1 cellular context compared by ENCODE assay signal in the genomic region with DNA sequence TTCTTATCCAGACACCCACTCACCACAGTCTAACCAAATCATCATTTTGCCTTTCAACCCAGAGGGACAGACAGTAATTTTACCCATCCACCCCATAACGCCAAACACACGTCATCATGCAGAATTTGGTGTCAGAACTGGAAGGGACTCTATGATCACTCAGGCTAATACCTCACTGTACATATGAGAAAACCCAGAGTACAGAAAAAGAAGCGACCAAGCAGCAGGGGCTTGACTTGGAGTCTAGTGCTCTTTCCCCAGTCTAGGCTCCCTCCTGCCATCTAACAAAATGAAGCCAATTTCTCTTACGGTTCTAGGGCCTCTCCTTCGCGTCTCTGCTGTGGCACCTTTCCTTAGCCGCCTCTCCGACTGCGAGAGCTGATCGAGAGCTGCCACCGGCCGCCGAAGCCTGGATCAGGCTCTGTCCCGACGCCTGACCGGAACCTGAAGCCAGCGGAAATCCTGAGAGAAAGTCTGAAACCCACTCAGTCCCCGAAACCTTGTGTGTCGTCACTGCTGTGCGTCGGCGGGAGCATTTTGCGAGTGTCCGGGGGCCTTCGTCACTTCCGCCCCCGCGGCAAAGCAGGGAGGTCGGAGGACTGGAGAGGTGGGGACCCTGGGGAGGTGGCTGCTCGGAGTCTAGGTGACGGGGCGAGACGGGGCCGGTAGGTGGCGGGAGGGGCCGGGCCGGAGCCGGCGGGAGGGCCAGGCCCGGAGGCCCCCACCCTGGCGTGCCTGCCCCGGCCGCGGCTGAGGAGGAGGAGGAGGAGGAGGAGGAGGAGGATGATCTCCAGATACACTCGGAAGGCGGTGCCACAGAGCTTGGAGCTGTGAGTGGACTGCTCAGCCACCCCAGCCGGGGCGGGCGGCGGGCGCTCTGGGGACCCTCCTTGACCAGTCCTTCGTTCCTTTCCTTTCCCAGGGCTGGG.
TF ChIP-seq lines count a peak whose summit lies in the region.

A gene (minus strand): TSS at position 452 of the 929 bp plus-strand sequence. CDS start 4,071 bp downstream, outside the sequence.
A gene (plus strand): TSS at position 563 of the 929 bp plus-strand sequence. CDS start 221 bp downstream, at position 784.

TF ChIP-seq in HEK293, 187 proteins besides CTCF, POLR2A, EP300 and RAD21 (continued from another document and continues in another):
- TF ChIP-seq, protein P1, sequence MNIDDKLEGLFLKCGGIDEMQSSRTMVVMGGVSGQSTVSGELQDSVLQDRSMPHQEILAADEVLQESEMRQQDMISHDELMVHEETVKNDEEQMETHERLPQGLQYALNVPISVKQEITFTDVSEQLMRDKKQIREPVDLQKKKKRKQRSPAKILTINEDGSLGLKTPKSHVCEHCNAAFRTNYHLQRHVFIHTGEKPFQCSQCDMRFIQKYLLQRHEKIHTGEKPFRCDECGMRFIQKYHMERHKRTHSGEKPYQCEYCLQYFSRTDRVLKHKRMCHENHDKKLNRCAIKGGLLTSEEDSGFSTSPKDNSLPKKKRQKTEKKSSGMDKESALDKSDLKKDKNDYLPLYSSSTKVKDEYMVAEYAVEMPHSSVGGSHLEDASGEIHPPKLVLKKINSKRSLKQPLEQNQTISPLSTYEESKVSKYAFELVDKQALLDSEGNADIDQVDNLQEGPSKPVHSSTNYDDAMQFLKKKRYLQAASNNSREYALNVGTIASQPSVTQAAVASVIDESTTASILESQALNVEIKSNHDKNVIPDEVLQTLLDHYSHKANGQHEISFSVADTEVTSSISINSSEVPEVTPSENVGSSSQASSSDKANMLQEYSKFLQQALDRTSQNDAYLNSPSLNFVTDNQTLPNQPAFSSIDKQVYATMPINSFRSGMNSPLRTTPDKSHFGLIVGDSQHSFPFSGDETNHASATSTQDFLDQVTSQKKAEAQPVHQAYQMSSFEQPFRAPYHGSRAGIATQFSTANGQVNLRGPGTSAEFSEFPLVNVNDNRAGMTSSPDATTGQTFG (tag by site-specific recombination; IDR thresholded peaks at IDR 0.05; ENCODE audit: borderline replicate concordance): no peak
- TF ChIP-seq ZNF311 (tag by site-specific recombination; IDR thresholded peaks at IDR 0.05; ENCODE audit: borderline replicate concordance) (no peak), BCL11A (tag by site-specific recombination; IDR thresholded peaks at IDR 0.05; ENCODE audit: low read depth) (no peak), ZNF830 (tag by site-specific recombination; IDR thresholded peaks at IDR 0.05; ENCODE audit: low read depth) (no peak), ZNF610 (tag by site-specific recombination; IDR thresholded peaks at IDR 0.05; ENCODE audit: borderline replicate concordance) (no peak), ZNF112 (tag by site-specific recombination; IDR thresholded peaks at IDR 0.05) (no peak), ZBTB7A (tag by site-specific recombination; IDR thresholded peaks at IDR 0.05; ENCODE audit: low read depth) (no peak), ZNF394 (tag by site-specific recombination; IDR thresholded peaks at IDR 0.05; ENCODE audit: borderline replicate concordance) (0 out of 2 replicates have a peak, but pooled peaks have one; percentile 20), ZNF596 (tag by site-specific recombination; IDR thresholded peaks at IDR 0.05) (no peak), GLI4 (tag by site-specific recombination; IDR thresholded peaks at IDR 0.05) (no peak), YY2 (tag by site-specific recombination; IDR thresholded peaks at IDR 0.05) (no peak), ZNF701 (tag by site-specific recombination; IDR thresholded peaks at IDR 0.05) (no peak), KLF1 (tag by site-specific recombination; IDR thresholded peaks at IDR 0.05) (no peak; the same call in 1 of the 2 replicates), ZFP41 (tag by site-specific recombination; IDR thresholded peaks at IDR 0.05; ENCODE audit: borderline replicate concordance) (no peak), ZNF571 (tag by site-specific recombination; IDR thresholded peaks at IDR 0.05) (no peak), ZNF211 (tag by site-specific recombination; IDR thresholded peaks at IDR 0.05; ENCODE audit: low read depth) (no peak), ZNF169 (tag by site-specific recombination; IDR thresholded peaks at IDR 0.05) (no peak), ZNF2 (tag by site-specific recombination; IDR thresholded peaks at IDR 0.05) (no peak), HOXC10 (CRISPR knock-in tag; IDR thresholded peaks at IDR 0.05) (no peak), KLF10 (tag by site-specific recombination; IDR thresholded peaks at IDR 0.05) (0 out of 2 replicates have a peak, but pooled peaks have one; percentile 42), YY1 (tag by site-specific recombination; IDR thresholded peaks at IDR 0.05) (peak; percentile 50; the same call in 1 of the 2 replicates), SALL2 (tag by site-specific recombination; IDR thresholded peaks at IDR 0.05; ENCODE audit: borderline replicate concordance) (no peak), ZNF37A (tag by site-specific recombination; IDR thresholded peaks at IDR 0.05) (no peak), ZNF366 (tag by site-specific recombination; conservative IDR thresholded peaks at IDR 0.05) (no peak), GLI2 (tag by site-specific recombination; IDR thresholded peaks at IDR 0.05; ENCODE audit: borderline replicate concordance, low read depth) (no peak)
- TF ChIP-seq, protein P2, sequence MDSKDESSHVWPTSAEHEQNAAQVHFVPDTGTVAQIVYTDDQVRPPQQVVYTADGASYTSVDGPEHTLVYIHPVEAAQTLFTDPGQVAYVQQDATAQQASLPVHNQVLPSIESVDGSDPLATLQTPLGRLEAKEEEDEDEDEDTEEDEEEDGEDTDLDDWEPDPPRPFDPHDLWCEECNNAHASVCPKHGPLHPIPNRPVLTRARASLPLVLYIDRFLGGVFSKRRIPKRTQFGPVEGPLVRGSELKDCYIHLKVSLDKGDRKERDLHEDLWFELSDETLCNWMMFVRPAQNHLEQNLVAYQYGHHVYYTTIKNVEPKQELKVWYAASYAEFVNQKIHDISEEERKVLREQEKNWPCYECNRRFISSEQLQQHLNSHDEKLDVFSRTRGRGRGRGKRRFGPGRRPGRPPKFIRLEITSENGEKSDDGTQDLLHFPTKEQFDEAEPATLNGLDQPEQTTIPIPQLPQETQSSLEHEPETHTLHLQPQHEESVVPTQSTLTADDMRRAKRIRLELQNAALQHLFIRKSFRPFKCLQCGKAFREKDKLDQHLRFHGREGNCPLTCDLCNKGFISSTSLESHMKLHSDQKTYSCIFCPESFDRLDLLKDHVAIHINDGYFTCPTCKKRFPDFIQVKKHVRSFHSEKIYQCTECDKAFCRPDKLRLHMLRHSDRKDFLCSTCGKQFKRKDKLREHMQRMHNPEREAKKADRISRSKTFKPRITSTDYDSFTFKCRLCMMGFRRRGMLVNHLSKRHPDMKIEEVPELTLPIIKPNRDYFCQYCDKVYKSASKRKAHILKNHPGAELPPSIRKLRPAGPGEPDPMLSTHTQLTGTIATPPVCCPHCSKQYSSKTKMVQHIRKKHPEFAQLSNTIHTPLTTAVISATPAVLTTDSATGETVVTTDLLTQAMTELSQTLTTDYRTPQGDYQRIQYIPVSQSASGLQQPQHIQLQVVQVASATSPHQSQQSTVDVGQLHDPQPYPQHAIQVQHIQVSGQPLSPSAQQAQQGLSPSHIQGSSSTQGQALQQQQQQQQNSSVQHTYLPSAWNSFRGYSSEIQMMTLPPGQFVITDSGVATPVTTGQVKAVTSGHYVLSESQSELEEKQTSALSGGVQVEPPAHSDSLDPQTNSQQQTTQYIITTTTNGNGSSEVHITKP (tag by site-specific recombination; IDR thresholded peaks at IDR 0.05): peak; percentile 36; the same call in 1 of the 2 replicates
- TF ChIP-seq, protein P3, sequence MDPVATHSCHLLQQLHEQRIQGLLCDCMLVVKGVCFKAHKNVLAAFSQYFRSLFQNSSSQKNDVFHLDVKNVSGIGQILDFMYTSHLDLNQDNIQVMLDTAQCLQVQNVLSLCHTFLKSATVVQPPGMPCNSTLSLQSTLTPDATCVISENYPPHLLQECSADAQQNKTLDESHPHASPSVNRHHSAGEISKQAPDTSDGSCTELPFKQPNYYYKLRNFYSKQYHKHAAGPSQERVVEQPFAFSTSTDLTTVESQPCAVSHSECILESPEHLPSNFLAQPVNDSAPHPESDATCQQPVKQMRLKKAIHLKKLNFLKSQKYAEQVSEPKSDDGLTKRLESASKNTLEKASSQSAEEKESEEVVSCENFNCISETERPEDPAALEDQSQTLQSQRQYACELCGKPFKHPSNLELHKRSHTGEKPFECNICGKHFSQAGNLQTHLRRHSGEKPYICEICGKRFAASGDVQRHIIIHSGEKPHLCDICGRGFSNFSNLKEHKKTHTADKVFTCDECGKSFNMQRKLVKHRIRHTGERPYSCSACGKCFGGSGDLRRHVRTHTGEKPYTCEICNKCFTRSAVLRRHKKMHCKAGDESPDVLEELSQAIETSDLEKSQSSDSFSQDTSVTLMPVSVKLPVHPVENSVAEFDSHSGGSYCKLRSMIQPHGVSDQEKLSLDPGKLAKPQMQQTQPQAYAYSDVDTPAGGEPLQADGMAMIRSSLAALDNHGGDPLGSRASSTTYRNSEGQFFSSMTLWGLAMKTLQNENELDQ (tag by site-specific recombination; IDR thresholded peaks at IDR 0.05; ENCODE audit: low read depth): no peak
- TF ChIP-seq, protein P4, sequence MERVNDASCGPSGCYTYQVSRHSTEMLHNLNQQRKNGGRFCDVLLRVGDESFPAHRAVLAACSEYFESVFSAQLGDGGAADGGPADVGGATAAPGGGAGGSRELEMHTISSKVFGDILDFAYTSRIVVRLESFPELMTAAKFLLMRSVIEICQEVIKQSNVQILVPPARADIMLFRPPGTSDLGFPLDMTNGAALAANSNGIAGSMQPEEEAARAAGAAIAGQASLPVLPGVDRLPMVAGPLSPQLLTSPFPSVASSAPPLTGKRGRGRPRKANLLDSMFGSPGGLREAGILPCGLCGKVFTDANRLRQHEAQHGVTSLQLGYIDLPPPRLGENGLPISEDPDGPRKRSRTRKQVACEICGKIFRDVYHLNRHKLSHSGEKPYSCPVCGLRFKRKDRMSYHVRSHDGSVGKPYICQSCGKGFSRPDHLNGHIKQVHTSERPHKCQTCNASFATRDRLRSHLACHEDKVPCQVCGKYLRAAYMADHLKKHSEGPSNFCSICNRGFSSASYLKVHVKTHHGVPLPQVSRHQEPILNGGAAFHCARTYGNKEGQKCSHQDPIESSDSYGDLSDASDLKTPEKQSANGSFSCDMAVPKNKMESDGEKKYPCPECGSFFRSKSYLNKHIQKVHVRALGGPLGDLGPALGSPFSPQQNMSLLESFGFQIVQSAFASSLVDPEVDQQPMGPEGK (tag by site-specific recombination; IDR thresholded peaks at IDR 0.05): peak; percentile 91
- TF ChIP-seq, protein P5, sequence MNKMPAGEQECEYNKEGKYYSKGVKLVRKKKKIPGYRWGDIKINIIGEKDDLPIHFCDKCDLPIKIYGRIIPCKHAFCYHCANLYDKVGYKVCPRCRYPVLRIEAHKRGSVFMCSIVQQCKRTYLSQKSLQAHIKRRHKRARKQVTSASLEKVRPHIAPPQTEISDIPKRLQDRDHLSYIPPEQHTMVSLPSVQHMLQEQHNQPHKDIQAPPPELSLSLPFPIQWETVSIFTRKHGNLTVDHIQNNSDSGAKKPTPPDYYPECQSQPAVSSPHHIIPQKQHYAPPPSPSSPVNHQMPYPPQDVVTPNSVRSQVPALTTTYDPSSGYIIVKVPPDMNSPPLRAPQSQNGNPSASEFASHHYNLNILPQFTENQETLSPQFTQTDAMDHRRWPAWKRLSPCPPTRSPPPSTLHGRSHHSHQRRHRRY (tag by site-specific recombination; IDR thresholded peaks at IDR 0.05): no peak
- TF ChIP-seq, protein P6, sequence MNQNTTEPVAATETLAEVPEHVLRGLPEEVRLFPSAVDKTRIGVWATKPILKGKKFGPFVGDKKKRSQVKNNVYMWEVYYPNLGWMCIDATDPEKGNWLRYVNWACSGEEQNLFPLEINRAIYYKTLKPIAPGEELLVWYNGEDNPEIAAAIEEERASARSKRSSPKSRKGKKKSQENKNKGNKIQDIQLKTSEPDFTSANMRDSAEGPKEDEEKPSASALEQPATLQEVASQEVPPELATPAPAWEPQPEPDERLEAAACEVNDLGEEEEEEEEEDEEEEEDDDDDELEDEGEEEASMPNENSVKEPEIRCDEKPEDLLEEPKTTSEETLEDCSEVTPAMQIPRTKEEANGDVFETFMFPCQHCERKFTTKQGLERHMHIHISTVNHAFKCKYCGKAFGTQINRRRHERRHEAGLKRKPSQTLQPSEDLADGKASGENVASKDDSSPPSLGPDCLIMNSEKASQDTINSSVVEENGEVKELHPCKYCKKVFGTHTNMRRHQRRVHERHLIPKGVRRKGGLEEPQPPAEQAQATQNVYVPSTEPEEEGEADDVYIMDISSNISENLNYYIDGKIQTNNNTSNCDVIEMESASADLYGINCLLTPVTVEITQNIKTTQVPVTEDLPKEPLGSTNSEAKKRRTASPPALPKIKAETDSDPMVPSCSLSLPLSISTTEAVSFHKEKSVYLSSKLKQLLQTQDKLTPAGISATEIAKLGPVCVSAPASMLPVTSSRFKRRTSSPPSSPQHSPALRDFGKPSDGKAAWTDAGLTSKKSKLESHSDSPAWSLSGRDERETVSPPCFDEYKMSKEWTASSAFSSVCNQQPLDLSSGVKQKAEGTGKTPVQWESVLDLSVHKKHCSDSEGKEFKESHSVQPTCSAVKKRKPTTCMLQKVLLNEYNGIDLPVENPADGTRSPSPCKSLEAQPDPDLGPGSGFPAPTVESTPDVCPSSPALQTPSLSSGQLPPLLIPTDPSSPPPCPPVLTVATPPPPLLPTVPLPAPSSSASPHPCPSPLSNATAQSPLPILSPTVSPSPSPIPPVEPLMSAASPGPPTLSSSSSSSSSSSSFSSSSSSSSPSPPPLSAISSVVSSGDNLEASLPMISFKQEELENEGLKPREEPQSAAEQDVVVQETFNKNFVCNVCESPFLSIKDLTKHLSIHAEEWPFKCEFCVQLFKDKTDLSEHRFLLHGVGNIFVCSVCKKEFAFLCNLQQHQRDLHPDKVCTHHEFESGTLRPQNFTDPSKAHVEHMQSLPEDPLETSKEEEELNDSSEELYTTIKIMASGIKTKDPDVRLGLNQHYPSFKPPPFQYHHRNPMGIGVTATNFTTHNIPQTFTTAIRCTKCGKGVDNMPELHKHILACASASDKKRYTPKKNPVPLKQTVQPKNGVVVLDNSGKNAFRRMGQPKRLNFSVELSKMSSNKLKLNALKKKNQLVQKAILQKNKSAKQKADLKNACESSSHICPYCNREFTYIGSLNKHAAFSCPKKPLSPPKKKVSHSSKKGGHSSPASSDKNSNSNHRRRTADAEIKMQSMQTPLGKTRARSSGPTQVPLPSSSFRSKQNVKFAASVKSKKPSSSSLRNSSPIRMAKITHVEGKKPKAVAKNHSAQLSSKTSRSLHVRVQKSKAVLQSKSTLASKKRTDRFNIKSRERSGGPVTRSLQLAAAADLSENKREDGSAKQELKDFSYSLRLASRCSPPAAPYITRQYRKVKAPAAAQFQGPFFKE (tag by site-specific recombination; IDR thresholded peaks at IDR 0.05; ENCODE audit: borderline replicate concordance): no peak
- TF ChIP-seq, protein P7, sequence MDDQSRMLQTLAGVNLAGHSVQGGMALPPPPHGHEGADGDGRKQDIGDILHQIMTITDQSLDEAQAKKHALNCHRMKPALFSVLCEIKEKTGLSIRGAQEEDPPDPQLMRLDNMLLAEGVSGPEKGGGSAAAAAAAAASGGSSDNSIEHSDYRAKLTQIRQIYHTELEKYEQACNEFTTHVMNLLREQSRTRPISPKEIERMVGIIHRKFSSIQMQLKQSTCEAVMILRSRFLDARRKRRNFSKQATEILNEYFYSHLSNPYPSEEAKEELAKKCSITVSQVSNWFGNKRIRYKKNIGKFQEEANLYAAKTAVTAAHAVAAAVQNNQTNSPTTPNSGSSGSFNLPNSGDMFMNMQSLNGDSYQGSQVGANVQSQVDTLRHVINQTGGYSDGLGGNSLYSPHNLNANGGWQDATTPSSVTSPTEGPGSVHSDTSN (CRISPR knock-in tag; IDR thresholded peaks at IDR 0.05): peak; percentile 69; the same call in 1 of the 2 replicates
- TF ChIP-seq, protein P8, sequence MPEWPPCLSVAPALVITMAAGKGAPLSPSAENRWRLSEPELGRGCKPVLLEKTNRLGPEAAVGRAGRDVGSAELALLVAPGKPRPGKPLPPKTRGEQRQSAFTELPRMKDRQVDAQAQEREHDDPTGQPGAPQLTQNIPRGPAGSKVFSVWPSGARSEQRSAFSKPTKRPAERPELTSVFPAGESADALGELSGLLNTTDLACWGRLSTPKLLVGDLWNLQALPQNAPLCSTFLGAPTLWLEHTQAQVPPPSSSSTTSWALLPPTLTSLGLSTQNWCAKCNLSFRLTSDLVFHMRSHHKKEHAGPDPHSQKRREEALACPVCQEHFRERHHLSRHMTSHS (tag by site-specific recombination; IDR thresholded peaks at IDR 0.05): no peak
